ENCODE assay signal across 8 cellular contexts in genomic region chr4:10117424-10118354, GRCh38. TPM values are rescaled to one million over a fixed set of nuclear protein-coding genes. Genes with fewer than 3 reads are reported as not detected.
DNase-seq lines count a peak whose midpoint lies in the region; ATAC-seq and TF ChIP-seq lines count a peak whose summit lies in the region.

No MANE protein-coding gene starts in this region.

- H3K27ac Mint-ChIP-seq in IgD-negative memory B cell (peak overlapping the region; percentile 97 to 100 (median 99)), progenitor cell of endocrine pancreas (peak overlapping the region; percentile 99)
- H3K27ac Mint-ChIP-seq in activated T-cell treated with anti-CD3 and anti-CD28 coated beads, Interleukin-2, amount 50 U/mL, for 24 hours: peak overlapping the region; percentile 98

- peak overlapping the region; percentile 90 to 100 (median 98) for H3K4me3 Mint-ChIP-seq in IgD-negative memory B cell
- H3K4me3 Mint-ChIP-seq in activated T-cell treated with anti-CD3 and anti-CD28 coated beads, Interleukin-2, amount 50 U/mL, for 24 hours: peak overlapping the region; percentile 86
- H3K4me3 Mint-ChIP-seq in progenitor cell of endocrine pancreas (ENCODE audit: low read depth): peak overlapping the region; percentile 86

- H3K27me3 Mint-ChIP-seq in IgD-negative memory B cell: peaks cover 1% of the 10 kb centered on the region
- no peaks in the 10 kb centered on the region for H3K27me3 Mint-ChIP-seq in activated T-cell treated with anti-CD3 and anti-CD28 coated beads, Interleukin-2, amount 50 U/mL, for 24 hours
- H3K27me3 Mint-ChIP-seq in progenitor cell of endocrine pancreas: no peaks in the 10 kb centered on the region

- H3K4me1 Mint-ChIP-seq in IgD-negative memory B cell (peaks cover 28 to 47% (median 41%) of the 10 kb centered on the region in 3 donors), progenitor cell of endocrine pancreas (ENCODE audit: low read depth) (peaks cover 26% of the 10 kb centered on the region)
- peaks cover 67% of the 10 kb centered on the region for H3K4me1 Mint-ChIP-seq in activated T-cell treated with anti-CD3 and anti-CD28 coated beads, Interleukin-2, amount 50 U/mL, for 24 hours (ENCODE audit: low read depth)

- H3K9me3 Mint-ChIP-seq in IgD-negative memory B cell (no peaks in the 10 kb centered on the region), progenitor cell of endocrine pancreas (ENCODE audit: low read depth) (no peaks in the 10 kb centered on the region)
- no peaks in the 10 kb centered on the region for H3K9me3 Mint-ChIP-seq in activated T-cell treated with anti-CD3 and anti-CD28 coated beads, Interleukin-2, amount 50 U/mL, for 24 hours

- ATAC-seq in HG02610 (IDR thresholded peaks at IDR 0.05; ENCODE audit: unreplicated experiment) (no peak), HG03039 (IDR thresholded peaks at IDR 0.05; ENCODE audit: unreplicated experiment) (no peak), HG02798 (IDR thresholded peaks at IDR 0.05; ENCODE audit: poor library complexity, unreplicated experiment) (no peak)

- DNase-seq in GM13977 (ENCODE audit: low spot score) (peak; percentile 52), fibroblast of the aortic adventitia (ENCODE audit: low read depth) (peak; percentile 46), progenitor cell of endocrine pancreas (ENCODE audit: low spot score, unreplicated experiment) (no peak)
- peak; percentile 63 for DNase-seq in activated T-cell treated with anti-CD3 and anti-CD28 coated beads, Interleukin-2, amount 50 U/mL, for 24 hours

- H3K36me3 Mint-ChIP-seq in IgD-negative memory B cell (no peaks in the 10 kb centered on the region), progenitor cell of endocrine pancreas (ENCODE audit: insufficient read depth) (peaks cover 12% of the 10 kb centered on the region)
- peaks cover 42% of the 10 kb centered on the region for H3K36me3 Mint-ChIP-seq in activated T-cell treated with anti-CD3 and anti-CD28 coated beads, Interleukin-2, amount 50 U/mL, for 24 hours (ENCODE audit: low read depth)

- H3K4me3 ChIP-seq in fibroblast of the aortic adventitia (ENCODE audit: low read depth, low read length): peak overlapping the region; percentile 69

- in situ Hi-C loops in GM13977 (cut with MboI; ENCODE audit: low pct_unique_long_range_greater_than_20kb, low sequenced_read_pairs, unreplicated experiment): no loop called here

- TF ChIP-seq CTCF in GM13977 (IDR thresholded peaks at IDR 0.05; ENCODE audit: extremely low read depth, insufficient read depth, missing control alignments): no peak
- no peak for TF ChIP-seq CTCF in fibroblast of the aortic adventitia (IDR thresholded peaks at IDR 0.05; ENCODE audit: insufficient read depth, low read length)
- TF ChIP-seq CTCF in progenitor cell of endocrine pancreas (IDR thresholded peaks at IDR 0.05; ENCODE audit: unreplicated experiment): no peak

RNA-seq across cellular contexts. Expression of gene WDR1, which starts 1.1 kb away (rescaled TPM):
- polyA plus RNA-seq in IgD-negative memory B cell: 213 TPM
- total RNA-seq in fibroblast of the aortic adventitia (ENCODE audit: low replicate concordance): 75.7 and 228 TPM in 2 replicates
- 191 and 200 TPM in 2 replicates for total RNA-seq in progenitor cell of endocrine pancreas
